ENCODE assay signal across 8 cellular contexts in the genomic region with DNA sequence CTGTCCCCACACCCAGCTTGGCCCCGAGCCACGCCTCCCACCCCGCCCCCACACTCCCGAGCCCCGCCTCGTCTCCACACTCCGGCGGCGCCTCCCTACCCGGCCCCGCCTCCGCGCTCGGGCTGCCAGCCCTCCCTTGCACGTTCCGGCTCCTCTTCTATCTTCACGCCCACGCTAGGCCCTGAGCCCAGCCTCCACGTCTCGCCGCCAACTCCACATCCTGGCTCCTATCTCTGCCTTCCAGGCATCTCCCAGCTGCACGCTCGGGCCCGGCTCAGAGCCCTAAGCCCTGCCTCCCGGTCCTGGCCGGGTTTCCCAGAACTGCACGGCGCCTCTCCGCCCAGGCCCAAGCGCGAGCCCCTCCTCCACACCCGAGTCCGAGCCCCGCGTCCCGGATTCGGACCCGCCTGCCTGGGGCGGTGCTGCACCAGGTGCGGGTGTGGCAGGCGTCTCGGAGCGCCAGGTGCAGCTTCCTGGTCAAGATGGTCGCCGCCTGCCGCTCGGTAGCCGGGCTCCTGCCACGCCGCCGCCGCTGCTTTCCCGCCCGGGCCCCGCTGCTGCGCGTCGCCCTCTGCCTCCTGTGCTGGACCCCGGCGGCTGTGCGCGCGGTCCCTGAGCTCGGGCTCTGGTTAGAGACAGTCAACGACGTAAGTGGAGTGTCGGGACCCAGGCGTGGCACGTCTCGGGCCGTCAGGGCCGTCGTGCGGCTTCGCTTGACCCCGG. TPM values are rescaled to one million over a fixed set of nuclear protein-coding genes. Genes with fewer than 3 reads are reported as not detected.
DNase-seq lines count a peak whose midpoint lies in the region; ATAC-seq lines count a peak whose summit lies in the region.

A gene with protein sequence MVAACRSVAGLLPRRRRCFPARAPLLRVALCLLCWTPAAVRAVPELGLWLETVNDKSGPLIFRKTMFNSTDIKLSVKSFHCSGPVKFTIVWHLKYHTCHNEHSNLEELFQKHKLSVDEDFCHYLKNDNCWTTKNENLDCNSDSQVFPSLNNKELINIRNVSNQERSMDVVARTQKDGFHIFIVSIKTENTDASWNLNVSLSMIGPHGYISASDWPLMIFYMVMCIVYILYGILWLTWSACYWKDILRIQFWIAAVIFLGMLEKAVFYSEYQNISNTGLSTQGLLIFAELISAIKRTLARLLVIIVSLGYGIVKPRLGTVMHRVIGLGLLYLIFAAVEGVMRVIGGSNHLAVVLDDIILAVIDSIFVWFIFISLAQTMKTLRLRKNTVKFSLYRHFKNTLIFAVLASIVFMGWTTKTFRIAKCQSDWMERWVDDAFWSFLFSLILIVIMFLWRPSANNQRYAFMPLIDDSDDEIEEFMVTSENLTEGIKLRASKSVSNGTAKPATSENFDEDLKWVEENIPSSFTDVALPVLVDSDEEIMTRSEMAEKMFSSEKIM (plus strand): TSS at position 160 of the 723 bp plus-strand sequence. CDS start 323 bp downstream, at position 483.

- ATAC-seq in GM19452 (IDR thresholded peaks at IDR 0.05; ENCODE audit: unreplicated experiment): peak; percentile 58

- WGBS in ectodermal cell, 2 experiments: 0% methylated on average over 76 of the region's 76 CpGs

- no peaks in the 10 kb centered on the region for H3K27me3 ChIP-seq in CD4-positive, alpha-beta memory T cell (ENCODE audit: insufficient read depth, low read length)
- peaks cover 4% of the 10 kb centered on the region for H3K27me3 ChIP-seq in ectodermal cell (ENCODE audit: control insufficient read depth, insufficient read depth, low read length, poor library complexity, severe bottlenecking)

- intact Hi-C loops in CD4-positive, alpha-beta memory T cell (cut with micrococcal nuclease): loop anchor here (1.0 to 10.0 kb wide), 9 partner anchors 134 to 1836 kb away; a partner anchor contains a TSS
- intact Hi-C loops in activated CD4-positive, alpha-beta memory T cell treated with anti-CD3 and anti-CD28 coated beads for 36 hours (cut with micrococcal nuclease): loop anchor here (1.0 to 5.0 kb wide), 6 partner anchors 134 to 592 kb away; a partner anchor contains a TSS

- H3K27me3 Mint-ChIP-seq in CD4-positive, alpha-beta memory T cell: no peaks in the 10 kb centered on the region
- H3K27me3 Mint-ChIP-seq in activated CD4-positive, alpha-beta memory T cell treated with anti-CD3 and anti-CD28 coated beads for 36 hours: no peaks in the 10 kb centered on the region

- no peaks in the 10 kb centered on the region for H3K36me3 ChIP-seq in CD4-positive, alpha-beta memory T cell (ENCODE audit: insufficient read depth, low read length)
- no peaks in the 10 kb centered on the region for H3K36me3 ChIP-seq in ectodermal cell (ENCODE audit: control insufficient read depth, insufficient read depth, low read length)

- peak in 4 of 5 donors; percentile 92 to 97 (median 96) for DNase-seq in CD4-positive, alpha-beta memory T cell
- DNase-seq in HK-2 (ENCODE audit: unreplicated experiment) (peak; percentile 100), NCI-H82 treated with DMSO at 0.1 percent for 48 hours (lab: John Stamatoyannopoulos, UW; ENCODE audit: unreplicated experiment) (peak; percentile 91), lung microvascular endothelial cell (ENCODE audit: low read depth in 2 of 2) (peak; percentile 98 to 99)
- DNase-seq in activated CD4-positive, alpha-beta memory T cell treated with anti-CD3 and anti-CD28 coated beads for 36 hours: peak; percentile 99
- DNase-seq in stimulated activated CD8-positive, alpha-beta memory T cell treated with anti-CD3 and anti-CD28 coated beads, Interleukin-12 subunit alpha, Interleukin-12 subunit beta, amount 100 ng/mL, for 1 hour (ENCODE audit: low read depth): peak; percentile 96

- H3K4me3 ChIP-seq in CD4-positive, alpha-beta memory T cell (ENCODE audit: low read length in 2 of 2): peak within 1 kb of the TSS; percentile 61 to 87
- H3K4me3 ChIP-seq in ectodermal cell (ENCODE audit: insufficient read depth, low read depth, low read length): peak within 1 kb of the TSS; percentile 85

- H3K9me3 ChIP-seq in CD4-positive, alpha-beta memory T cell (ENCODE audit: control insufficient read depth in 1 of 2, low read length in 2 of 2): no peaks in the 10 kb centered on the region
- no peaks in the 10 kb centered on the region for H3K9me3 ChIP-seq in ectodermal cell (ENCODE audit: control insufficient read depth, low read length)

- peaks cover 36 to 51% (median 43%) of the 10 kb centered on the region in 4 donors for H3K4me1 Mint-ChIP-seq in CD4-positive, alpha-beta memory T cell
- H3K4me1 Mint-ChIP-seq in activated CD4-positive, alpha-beta memory T cell treated with anti-CD3 and anti-CD28 coated beads for 36 hours (ENCODE audit: low read depth): peaks cover 39% of the 10 kb centered on the region

- H3K27ac ChIP-seq in CD4-positive, alpha-beta memory T cell (ENCODE audit: low read depth, low read length): peak within 1 kb of the TSS; percentile 82
- peak within 1 kb of the TSS; percentile 83 for H3K27ac ChIP-seq in ectodermal cell (ENCODE audit: insufficient read depth, low read depth, low read length, poor library complexity, severe bottlenecking)

- POLR2A ChIA-PET in CD4-positive, alpha-beta memory T cell (lab: Charles Lee; ENCODE audit: partially characterized antibody): interaction anchor here (0.6 to 2.0 kb wide), 17 partner anchors 9 to 1377 kb away, joined by 3 to 12 read pairs (median 6); a partner anchor contains a TSS
- POLR2A ChIA-PET in activated CD4-positive, alpha-beta memory T cell treated with anti-CD3 and anti-CD28 coated beads for 36 hours (lab: Charles Lee): interaction anchor here (0.5 to 1.6 kb wide), 5 partner anchors 9 to 171 kb away, joined by 3 to 7 read pairs (median 4); a partner anchor contains a TSS

- CTCF ChIA-PET in CD4-positive, alpha-beta memory T cell (lab: Charles Lee; ENCODE audit: partially characterized antibody): interaction anchor here (0.6 to 6.0 kb wide), 5 partner anchors 8 to 379 kb away, joined by 3 to 37 read pairs (median 3); no protein-coding TSS in a partner anchor
- CTCF ChIA-PET in activated CD4-positive, alpha-beta memory T cell treated with anti-CD3 and anti-CD28 coated beads for 36 hours (lab: Charles Lee): interaction anchor here (0.7 to 1.5 kb wide), 2 partner anchors 157 to 167 kb away, joined by 4 to 11 read pairs; no protein-coding TSS in a partner anchor

- peaks cover 13 to 22% of the 10 kb centered on the region in 2 donors for H3K36me3 Mint-ChIP-seq in CD4-positive, alpha-beta memory T cell
- H3K36me3 Mint-ChIP-seq in activated CD4-positive, alpha-beta memory T cell treated with anti-CD3 and anti-CD28 coated beads for 36 hours: peaks cover 7% of the 10 kb centered on the region

- peak within 1 kb of the TSS; percentile 80 to 100 (median 99) for H3K27ac Mint-ChIP-seq in CD4-positive, alpha-beta memory T cell
- peak within 1 kb of the TSS; percentile 98 for H3K27ac Mint-ChIP-seq in activated CD4-positive, alpha-beta memory T cell treated with anti-CD3 and anti-CD28 coated beads for 36 hours

- peaks cover 35% of the 10 kb centered on the region for H3K4me1 ChIP-seq in CD4-positive, alpha-beta memory T cell (ENCODE audit: insufficient read depth, low read length)
- peaks cover 5% of the 10 kb centered on the region for H3K4me1 ChIP-seq in ectodermal cell (ENCODE audit: control insufficient read depth, insufficient read depth, low read length)

- H3K9me3 Mint-ChIP-seq in CD4-positive, alpha-beta memory T cell: no peaks in the 10 kb centered on the region
- H3K9me3 Mint-ChIP-seq in activated CD4-positive, alpha-beta memory T cell treated with anti-CD3 and anti-CD28 coated beads for 36 hours: no peaks in the 10 kb centered on the region

- peak within 1 kb of the TSS; percentile 94 to 99 (median 96) for H3K4me3 Mint-ChIP-seq in CD4-positive, alpha-beta memory T cell
- peak within 1 kb of the TSS; percentile 96 for H3K4me3 Mint-ChIP-seq in activated CD4-positive, alpha-beta memory T cell treated with anti-CD3 and anti-CD28 coated beads for 36 hours

RNA-seq across cellular contexts. Expression of the gene that starts here (rescaled TPM):
- 10 to 100 TPM; 28.6 to 28.7 TPM for total RNA-seq in CD4-positive, alpha-beta memory T cell
- polyA plus RNA-seq in CD4-positive, alpha-beta memory T cell: 10 to 100 TPM; 12.5 to 15.1 TPM
- 10 to 100 TPM; 22.3 to 24.1 TPM for total RNA-seq in activated CD4-positive, alpha-beta memory T cell treated with anti-CD3 and anti-CD28 coated beads for 36 hours
- polyA plus RNA-seq in ectodermal cell (2013, experiment 1 of 4): 10.9 TPM
- polyA plus RNA-seq in ectodermal cell (2013, experiment 2 of 4): 11.7 TPM
- polyA plus RNA-seq in ectodermal cell (2013, experiment 3 of 4): 13.5 TPM
- polyA plus RNA-seq in ectodermal cell (2013, experiment 4 of 4): 13.7 TPM
- 24.2 and 32.3 TPM in 2 replicates for total RNA-seq in lung microvascular endothelial cell

Comparison
In these comparisons a context has a peak if more than half of its experiments do, and no peak if none do; other contexts are left out.
1. Peak in every context shown above with its lines: DNase-seq, ATAC-seq, H3K4me3 ChIP-seq and H3K27ac ChIP-seq.